In the genomic region with DNA sequence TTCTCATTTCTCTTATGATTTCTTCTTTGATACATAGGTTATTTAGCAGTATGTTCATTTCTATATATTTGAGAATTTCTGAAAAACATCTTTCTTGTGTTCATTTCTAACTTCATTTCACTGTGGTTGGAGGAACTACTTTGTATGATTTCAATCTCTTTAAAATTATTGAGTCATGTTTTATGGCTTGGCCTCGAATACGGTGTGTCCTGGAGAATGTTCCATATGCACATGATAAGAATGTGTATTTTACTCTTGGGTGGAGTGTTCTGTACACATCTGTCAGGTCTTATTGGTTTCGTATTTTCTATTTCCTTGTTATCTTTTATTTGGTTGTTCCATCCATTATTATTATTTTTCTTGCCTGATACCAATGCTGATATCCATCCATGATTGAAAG, we compare ENCODE assay signal across 18 cellular contexts. TPM values are rescaled to one million over a fixed set of nuclear protein-coding genes. Genes with fewer than 3 reads are reported as not detected.
DNase-seq lines count a peak whose midpoint lies in the region; ATAC-seq, FAIRE-seq and TF ChIP-seq lines count a peak whose summit lies in the region.
"Had no signal": no experiment of that assay in that cellular context is flagged by ENCODE, and none has a peak within 500 bp of the region (broad histone marks: within the 10 kb centered on the region; RNA-seq: fewer than 3 reads in every experiment).

No MANE protein-coding gene starts in this region.

- H3K27me3 Mint-ChIP-seq in natural killer cell (ENCODE audit: low read depth in 2 of 2) (no peaks in the 10 kb centered on the region), naive B cell (no peaks in the 10 kb centered on the region)
- no peaks in the 10 kb centered on the region for H3K27me3 Mint-ChIP-seq in natural killer cell treated with Interleukin-12 subunit alpha and Interleukin-12 subunit beta and Interleukin-15 and Interleukin-18, amount 100 ng/mL, for 72 hours
- H3K27me3 Mint-ChIP-seq: activated CD4-positive, alpha-beta T cell treated with anti-CD3 and anti-CD28 coated beads, Interleukin-2, amount 10 ng/mL, durations not matched to agents 24 days and 14 days had no signal

- H3K4me3 ChIP-seq in tibial nerve, result no peak overlapping the region
- H3K4me3 ChIP-seq: vagina had no signal

- H3K4me1 ChIP-seq in tibial nerve, result peaks cover 0 to 52% (median 13%) of the 10 kb centered on the region in 4 donors

- H3K36me3 Mint-ChIP-seq in natural killer cell, result no peaks in the 10 kb centered on the region
- H3K36me3 Mint-ChIP-seq in natural killer cell treated with Interleukin-12 subunit alpha and Interleukin-12 subunit beta and Interleukin-15 and Interleukin-18, amount 100 ng/mL, for 72 hours, result no peaks in the 10 kb centered on the region
- H3K36me3 Mint-ChIP-seq in naive B cell, result peaks cover 0 to 8% of the 10 kb centered on the region in 2 donors

- H3K36me3 ChIP-seq in tibial nerve, result no peaks in the 10 kb centered on the region
- H3K36me3 ChIP-seq: vagina had no signal

- FAIRE-seq in colon (lab: Jason Lieb, UNC), result peak; percentile 24

- H3K9me3 Mint-ChIP-seq in natural killer cell (no peaks in the 10 kb centered on the region), naive B cell (peaks cover 0 to 7% (median 0%) of the 10 kb centered on the region in 7 donors)
- no peaks in the 10 kb centered on the region for H3K9me3 Mint-ChIP-seq in natural killer cell treated with Interleukin-12 subunit alpha and Interleukin-12 subunit beta and Interleukin-15 and Interleukin-18, amount 100 ng/mL, for 72 hours
- H3K9me3 Mint-ChIP-seq: activated CD4-positive, alpha-beta T cell treated with anti-CD3 and anti-CD28 coated beads, Interleukin-2, amount 10 ng/mL, durations not matched to agents 24 days and 14 days had no signal

- H3K27ac ChIP-seq in tibial nerve, result peak overlapping the region in 1 of 4 donors; percentile 48
- H3K27ac ChIP-seq: vagina had no signal

- no peak overlapping the region for H3K4me3 Mint-ChIP-seq in natural killer cell
- H3K4me3 Mint-ChIP-seq in natural killer cell treated with Interleukin-12 subunit alpha and Interleukin-12 subunit beta and Interleukin-15 and Interleukin-18, amount 100 ng/mL, for 72 hours, result no peak overlapping the region
- peak overlapping the region in 3 of 8 donors; percentile 9 to 32 (median 18) for H3K4me3 Mint-ChIP-seq in naive B cell
- H3K4me3 Mint-ChIP-seq: activated CD4-positive, alpha-beta T cell treated with anti-CD3 and anti-CD28 coated beads, Interleukin-2, amount 10 ng/mL, durations not matched to agents 24 days and 14 days had no signal

- TF ChIP-seq CTCF in natural killer cell (IDR thresholded peaks at IDR 0.05) (no peak), tibial nerve (IDR thresholded peaks at IDR 0.05) (no peak)

- DNase-seq in natural killer cell, result no peak
- no peak for DNase-seq in natural killer cell treated with Interleukin-12 subunit alpha and Interleukin-12 subunit beta and Interleukin-15 and Interleukin-18, amount 100 ng/mL, for 72 hours (ENCODE audit: low spot score)
- DNase-seq in naive B cell, result no peak
- no peak for DNase-seq in NCI-H446 (lab: John Stamatoyannopoulos, UW)
- no peak for DNase-seq in Right ventricle myocardium superior
- no peak for DNase-seq in stimulated activated CD4-positive, alpha-beta T cell treated with anti-CD3 and anti-CD28 coated beads, Interleukin-4, amount 100 ng/mL, for 4 hours
- no peak for DNase-seq in tibial nerve (ENCODE audit: low spot score in 2 of 2)
- DNase-seq: activated CD4-positive, alpha-beta T cell treated with anti-CD3 and anti-CD28 coated beads, Interleukin-2, amount 10 ng/mL, durations not matched to agents 24 days and 14 days; activated CD8-positive, alpha-beta memory T cell treated with anti-CD3 and anti-CD28 coated beads, Interleukin-2, amount 50 U/mL, for 48 hours; activated gamma-delta T cell; central memory CD4-positive, alpha-beta T cell; COR-L47; EL; head of caudate nucleus; NCI-H1105; NCI-H2081 treated with DMSO at 0.1 percent for 48 hours had no signal

- ATAC-seq in natural killer cell, result no peak
- ATAC-seq in natural killer cell treated with Interleukin-12 subunit alpha and Interleukin-12 subunit beta and Interleukin-15 and Interleukin-18, amount 100 ng/mL, for 72 hours, result no peak
- no peak for ATAC-seq in naive B cell (ENCODE audit: low read depth in 2 of 2)
- ATAC-seq in Right ventricle myocardium superior (ENCODE audit: poor library complexity), result no peak

- H3K27me3 ChIP-seq in tibial nerve, result no peaks in the 10 kb centered on the region
- H3K27me3 ChIP-seq: vagina had no signal

- H3K9me3 ChIP-seq in tibial nerve, result no peaks in the 10 kb centered on the region
- H3K9me3 ChIP-seq: vagina had no signal

- no peak for TF ChIP-seq EP300 in tibial nerve (IDR thresholded peaks at IDR 0.05)

- WGBS in tibial nerve, 2 donors, result 93 to 96% methylated on average over 3 of the region's 3 CpGs

- intact Hi-C loops in natural killer cell (cut with micrococcal nuclease) (no loop called here), Right ventricle myocardium superior (cut with DNase I) (no loop called here)

- H3K27ac Mint-ChIP-seq in natural killer cell (peak overlapping the region; percentile 65 to 85), naive B cell (peak overlapping the region in 4 of 6 donors; percentile 12 to 99 (median 56))
- H3K27ac Mint-ChIP-seq in natural killer cell treated with Interleukin-12 subunit alpha and Interleukin-12 subunit beta and Interleukin-15 and Interleukin-18, amount 100 ng/mL, for 72 hours, result peak overlapping the region in 1 of 2 donors; percentile 77
- H3K27ac Mint-ChIP-seq: activated CD4-positive, alpha-beta T cell treated with anti-CD3 and anti-CD28 coated beads, Interleukin-2, amount 10 ng/mL, durations not matched to agents 24 days and 14 days had no signal

- TF ChIP-seq POLR2A in tibial nerve (IDR thresholded peaks at IDR 0.05), result no peak

- peaks cover 48 to 53% of the 10 kb centered on the region in 2 donors for H3K4me1 Mint-ChIP-seq in natural killer cell
- peaks cover 46 to 47% of the 10 kb centered on the region in 2 donors for H3K4me1 Mint-ChIP-seq in natural killer cell treated with Interleukin-12 subunit alpha and Interleukin-12 subunit beta and Interleukin-15 and Interleukin-18, amount 100 ng/mL, for 72 hours (ENCODE audit: low read depth in 2 of 2)
- peaks cover 53 to 93% (median 84%) of the 10 kb centered on the region in 3 donors for H3K4me1 Mint-ChIP-seq in naive B cell

RNA-seq across cellular contexts. Expression of gene DNM2, which starts 22.9 kb away (rescaled TPM):
- total RNA-seq in natural killer cell (100 to 1,000 TPM; 419 to 491 (median 428) TPM), Right ventricle myocardium superior (180 TPM), tibial nerve (100 to 1,000 TPM in 3 of 4 donors, 10 to 100 TPM in 1; 99.4 to 220 (median 140) TPM)
- total RNA-seq in natural killer cell treated with Interleukin-12 subunit alpha and Interleukin-12 subunit beta and Interleukin-15 and Interleukin-18, amount 100 ng/mL, for 72 hours, result 100 to 1,000 TPM; 403 to 422 TPM
- polyA plus RNA-seq in naive B cell (ENCODE audit: low read depth in 6 of 6), result 100 to 1,000 TPM in 1 of 6 donors, 10 to 100 TPM in 5; 53.6 to 111 (median 63.0) TPM

RNA-seq across cellular contexts. Expression of gene QTRT1, which starts 39.6 kb away (rescaled TPM):
- total RNA-seq in natural killer cell, result 10 to 100 TPM; 29.0 to 37.5 (median 29.9) TPM
- total RNA-seq in natural killer cell treated with Interleukin-12 subunit alpha and Interleukin-12 subunit beta and Interleukin-15 and Interleukin-18, amount 100 ng/mL, for 72 hours, result 100 to 1,000 TPM in 1 of 2 donors, 10 to 100 TPM in 1; 32.0 to 110 TPM
- polyA plus RNA-seq in naive B cell (ENCODE audit: low read depth in 6 of 6), result 10 to 100 TPM; 39.0 to 82.5 (median 46.2) TPM
- 24.8 TPM for total RNA-seq in Right ventricle myocardium superior
- 100 to 1,000 TPM in 1 of 4 donors, 10 to 100 TPM in 3; 43.7 to 134 (median 65.3) TPM for total RNA-seq in tibial nerve
